In genomic region chr16:10210979-10211378, GRCh38 we compare ENCODE assay signal across 33 cellular contexts. TPM values are rescaled to one million over a fixed set of nuclear protein-coding genes. Genes with fewer than 3 reads are reported as not detected.
"Had no signal": no experiment of that assay in that cellular context is flagged by ENCODE, and none has a peak within 500 bp of the region (broad histone marks: within the 10 kb centered on the region; RNA-seq: fewer than 3 reads in every experiment).

No MANE protein-coding gene starts in this region.

- H3K9me3 ChIP-seq: adrenal gland, body of pancreas, colonic mucosa, esophagus muscularis mucosa, gastroesophageal sphincter had no signal

- H3K4me1 Mint-ChIP-seq: activated CD4-positive, alpha-beta T cell treated with anti-CD3 and anti-CD28 coated beads for 36 hours; activated CD4-positive, alpha-beta T cell treated with anti-CD3 and anti-CD28 coated beads, Interleukin-2, amount 10 ng/mL, durations not matched to agents 24 days and 14 days; activated CD8-positive, alpha-beta memory T cell treated with anti-CD3 and anti-CD28 coated beads, Interleukin-2, amount 10 ng/mL, durations not matched to agents 7 days and 5 days; activated naive CD4-positive, alpha-beta T cell treated with anti-CD3 and anti-CD28 coated beads, Interleukin-2, amount 50 U/mL, for 24 hours; activated naive CD8-positive, alpha-beta T cell treated with anti-CD3 and anti-CD28 coated beads for 36 hours; activated naive CD8-positive, alpha-beta T cell treated with anti-CD3 and anti-CD28 coated beads, Interleukin-2, amount 50 U/mL, for 24 hours had no signal

- H3K27ac ChIP-seq: adrenal gland, body of pancreas, cardiac muscle cell, colonic mucosa, esophagus muscularis mucosa, gastroesophageal sphincter had no signal

- H3K4me3 ChIP-seq: adrenal gland, body of pancreas, cardiac muscle cell, colonic mucosa, esophagus muscularis mucosa, gastroesophageal sphincter had no signal

- H3K36me3 Mint-ChIP-seq: activated CD4-positive, alpha-beta memory T cell treated with anti-CD3 and anti-CD28 coated beads for 36 hours; activated CD8-positive, alpha-beta memory T cell treated with anti-CD3 and anti-CD28 coated beads, Interleukin-2, amount 10 ng/mL, durations not matched to agents 7 days and 5 days; activated naive CD8-positive, alpha-beta T cell treated with anti-CD3 and anti-CD28 coated beads for 36 hours had no signal

- H3K27ac Mint-ChIP-seq: activated CD4-positive, alpha-beta memory T cell treated with anti-CD3 and anti-CD28 coated beads for 36 hours; activated CD4-positive, alpha-beta T cell treated with anti-CD3 and anti-CD28 coated beads for 36 hours; activated CD4-positive, alpha-beta T cell treated with anti-CD3 and anti-CD28 coated beads, Interleukin-2, amount 10 ng/mL, durations not matched to agents 24 days and 14 days; activated CD8-positive, alpha-beta memory T cell treated with anti-CD3 and anti-CD28 coated beads, Interleukin-2, amount 10 ng/mL, durations not matched to agents 7 days and 5 days; activated CD8-positive, alpha-beta T cell treated with anti-CD3 and anti-CD28 coated beads, Interleukin-2, amount 10 ng/mL, durations not matched to agents 7 days and 5 days; activated naive CD4-positive, alpha-beta T cell treated with anti-CD3 and anti-CD28 coated beads for 36 hours; activated naive CD4-positive, alpha-beta T cell treated with anti-CD3 and anti-CD28 coated beads, Interleukin-2, amount 50 U/mL, for 24 hours; activated naive CD8-positive, alpha-beta T cell treated with anti-CD3 and anti-CD28 coated beads for 36 hours; activated naive CD8-positive, alpha-beta T cell treated with anti-CD3 and anti-CD28 coated beads, Interleukin-2, amount 50 U/mL, for 24 hours; activated T-helper 1 cell treated with anti-CD3 and anti-CD28 coated beads, Interleukin-12 subunit alpha, Interleukin-12 subunit beta, Interleukin-2, Interleukin-4 antibody, amounts not matched to agents 30 ng/mL and 10 ng/mL and 1 ng/mL, durations not matched to agents 14 hours and 24 hours and 36 hours; activated T-helper 2 cell treated with anti-CD3 and anti-CD28 coated beads, Interferon-gamma antibody, Interleukin-2, Interleukin-4, amounts not matched to agents 10 μg/mL and 5 μg/mL and 100 μg/mL, durations not matched to agents 14 hours and 24 hours and 36 hours had no signal

- ATAC-seq: activated CD4-positive, alpha-beta T cell treated with anti-CD3 and anti-CD28 coated beads for 36 hours; activated CD8-positive, alpha-beta memory T cell treated with anti-CD3 and anti-CD28 coated beads, Interleukin-2, amount 10 ng/mL, durations not matched to agents 7 days and 5 days; activated CD8-positive, alpha-beta T cell treated with anti-CD3 and anti-CD28 coated beads, Interleukin-2, amount 10 ng/mL, durations not matched to agents 7 days and 5 days; activated naive CD8-positive, alpha-beta T cell treated with anti-CD3 and anti-CD28 coated beads, Interleukin-2, amount 50 U/mL, for 24 hours; body of pancreas; gastroesophageal sphincter had no signal

- H3K27me3 ChIP-seq: adrenal gland, body of pancreas, cardiac muscle cell, colonic mucosa, gastroesophageal sphincter had no signal

- H3K36me3 ChIP-seq: adrenal gland, cardiac muscle cell, colonic mucosa, esophagus muscularis mucosa, gastroesophageal sphincter had no signal

- H3K27me3 Mint-ChIP-seq: activated CD4-positive, alpha-beta T cell treated with anti-CD3 and anti-CD28 coated beads, Interleukin-2, amount 10 ng/mL, durations not matched to agents 24 days and 14 days; activated CD8-positive, alpha-beta memory T cell treated with anti-CD3 and anti-CD28 coated beads, Interleukin-2, amount 10 ng/mL, durations not matched to agents 7 days and 5 days; activated naive CD8-positive, alpha-beta T cell treated with anti-CD3 and anti-CD28 coated beads for 36 hours had no signal

- DNase-seq: activated CD4-positive, alpha-beta memory T cell treated with anti-CD3 and anti-CD28 coated beads for 36 hours; activated CD4-positive, alpha-beta T cell treated with anti-CD3 and anti-CD28 coated beads for 36 hours; activated CD4-positive, alpha-beta T cell treated with anti-CD3 and anti-CD28 coated beads, Interleukin-2, amount 10 ng/mL, durations not matched to agents 24 days and 14 days; activated CD4-positive, CD25-positive, alpha-beta regulatory T cell; activated CD4-positive, CD25-positive, alpha-beta regulatory T cell treated with anti-CD3 and anti-CD28 coated beads, Interleukin-2, amount 50 U/mL, for 72 hours; activated CD8-positive, alpha-beta memory T cell treated with anti-CD3 and anti-CD28 coated beads, Interleukin-2, amount 10 ng/mL, durations not matched to agents 7 days and 5 days; activated CD8-positive, alpha-beta memory T cell treated with anti-CD3 and anti-CD28 coated beads, Interleukin-2, amount 50 U/mL, for 4 hours; activated CD8-positive, alpha-beta T cell treated with anti-CD3 and anti-CD28 coated beads, Interleukin-2, amount 10 ng/mL, durations not matched to agents 7 days and 5 days; activated effector memory CD4-positive, alpha-beta T cell treated with anti-CD3 and anti-CD28 coated beads, Interleukin-2, amount 50 U/mL, for 16 hours; activated naive CD4-positive, alpha-beta T cell treated with anti-CD3 and anti-CD28 coated beads for 36 hours; activated naive CD8-positive, alpha-beta T cell treated with anti-CD3 and anti-CD28 coated beads for 36 hours; activated naive CD8-positive, alpha-beta T cell treated with anti-CD3 and anti-CD28 coated beads, Interleukin-2, amount 50 U/mL, for 24 hours; activated T-cell treated with anti-CD3 and anti-CD28 coated beads, Interleukin-2, amount 50 U/mL, for 1 hour; activated T-cell treated with anti-CD3 and anti-CD28 coated beads, Interleukin-2, amount 50 U/mL, for 48 hours; adrenal gland; aorta; body of pancreas; central memory CD4-positive, alpha-beta T cell; cerebellar nuclear complex; colonic mucosa; effector memory CD4-positive, alpha-beta T cell; erythroblast; foreskin melanocyte; T-helper 2 cell had no signal

- H3K4me1 ChIP-seq: adrenal gland, body of pancreas, colonic mucosa, esophagus muscularis mucosa, gastroesophageal sphincter had no signal

- H3K4me3 Mint-ChIP-seq: activated CD4-positive, alpha-beta memory T cell treated with anti-CD3 and anti-CD28 coated beads for 36 hours; activated CD4-positive, alpha-beta T cell treated with anti-CD3 and anti-CD28 coated beads for 36 hours; activated CD4-positive, alpha-beta T cell treated with anti-CD3 and anti-CD28 coated beads, Interleukin-2, amount 10 ng/mL, durations not matched to agents 24 days and 14 days; activated CD8-positive, alpha-beta memory T cell treated with anti-CD3 and anti-CD28 coated beads, Interleukin-2, amount 10 ng/mL, durations not matched to agents 7 days and 5 days; activated CD8-positive, alpha-beta T cell treated with anti-CD3 and anti-CD28 coated beads, Interleukin-2, amount 10 ng/mL, durations not matched to agents 7 days and 5 days; activated naive CD4-positive, alpha-beta T cell treated with anti-CD3 and anti-CD28 coated beads for 36 hours; activated naive CD4-positive, alpha-beta T cell treated with anti-CD3 and anti-CD28 coated beads, Interleukin-2, amount 50 U/mL, for 24 hours; activated naive CD8-positive, alpha-beta T cell treated with anti-CD3 and anti-CD28 coated beads for 36 hours; activated naive CD8-positive, alpha-beta T cell treated with anti-CD3 and anti-CD28 coated beads, Interleukin-2, amount 50 U/mL, for 24 hours; activated T-helper 1 cell treated with anti-CD3 and anti-CD28 coated beads, Interleukin-12 subunit alpha, Interleukin-12 subunit beta, Interleukin-2, Interleukin-4 antibody, amounts not matched to agents 30 ng/mL and 10 ng/mL and 1 ng/mL, durations not matched to agents 14 hours and 24 hours and 36 hours had no signal

- H3K9me3 Mint-ChIP-seq: activated naive CD4-positive, alpha-beta T cell treated with anti-CD3 and anti-CD28 coated beads for 36 hours; activated naive CD4-positive, alpha-beta T cell treated with anti-CD3 and anti-CD28 coated beads, Interleukin-2, amount 50 U/mL, for 24 hours; activated naive CD8-positive, alpha-beta T cell treated with anti-CD3 and anti-CD28 coated beads, Interleukin-2, amount 50 U/mL, for 24 hours; activated T-helper 2 cell treated with anti-CD3 and anti-CD28 coated beads, Interferon-gamma antibody, Interleukin-2, Interleukin-4, amounts not matched to agents 10 μg/mL and 5 μg/mL and 100 μg/mL, durations not matched to agents 14 hours and 24 hours and 36 hours had no signal

RNA-seq across cellular contexts. Expression of gene GRIN2A, which starts 28.8 kb away (rescaled TPM):
- total RNA-seq: activated CD4-positive, alpha-beta memory T cell treated with anti-CD3 and anti-CD28 coated beads for 36 hours; activated CD4-positive, alpha-beta T cell treated with anti-CD3 and anti-CD28 coated beads for 36 hours; activated CD4-positive, alpha-beta T cell treated with anti-CD3 and anti-CD28 coated beads, Interleukin-2, amount 10 ng/mL, durations not matched to agents 24 days and 14 days; activated CD8-positive, alpha-beta memory T cell treated with anti-CD3 and anti-CD28 coated beads for 36 hours; activated CD8-positive, alpha-beta memory T cell treated with anti-CD3 and anti-CD28 coated beads, Interleukin-2, amount 10 ng/mL, durations not matched to agents 7 days and 5 days; activated CD8-positive, alpha-beta T cell treated with anti-CD3 and anti-CD28 coated beads, Interleukin-2, amount 10 ng/mL, durations not matched to agents 7 days and 5 days; activated naive CD4-positive, alpha-beta T cell treated with anti-CD3 and anti-CD28 coated beads for 36 hours; activated naive CD8-positive, alpha-beta T cell treated with anti-CD3 and anti-CD28 coated beads for 36 hours; activated T-helper 1 cell treated with anti-CD3 and anti-CD28 coated beads, Interleukin-12 subunit alpha, Interleukin-12 subunit beta, Interleukin-2, Interleukin-4 antibody, amounts not matched to agents 30 ng/mL and 10 ng/mL and 1 ng/mL, durations not matched to agents 14 hours and 24 hours and 36 hours; activated T-helper 2 cell treated with anti-CD3 and anti-CD28 coated beads, Interferon-gamma antibody, Interleukin-2, Interleukin-4, amounts not matched to agents 10 μg/mL and 5 μg/mL and 100 μg/mL, durations not matched to agents 14 hours and 24 hours and 36 hours; dermis microvascular lymphatic vessel endothelial cell; T-helper 1 cell treated with Interleukin-12 subunit alpha and Interleukin-12 subunit beta and Interleukin-4 antibody, amounts not matched to agents 30 ng/mL and 1 ng/mL, for 36 hours had no signal
